Comparison of ENCODE assay signal across 9 cellular contexts in genomic region chr19:49210108-49210900, GRCh38. TPM values are rescaled to one million over a fixed set of nuclear protein-coding genes. Genes with fewer than 3 reads are reported as not detected.
DNase-seq lines count a peak whose midpoint lies in the region; ATAC-seq and TF ChIP-seq lines count a peak whose summit lies in the region.
"Had no signal": no experiment of that assay in that cellular context is flagged by ENCODE, and none has a peak within 500 bp of the region (broad histone marks: within the 10 kb centered on the region; RNA-seq: fewer than 3 reads in every experiment).

No MANE protein-coding gene starts in this region.

- H3K27me3 ChIP-seq in sigmoid colon (no peaks in the 10 kb centered on the region), PC-9 (ENCODE audit: insufficient read depth, low read depth) (no peaks in the 10 kb centered on the region)
- H3K27me3 ChIP-seq: SJSA1 had no signal

- CTCF ChIA-PET in HEK293 (lab: Yijun Ruan, JAX) (interaction anchor here (2.7 to 10.4 kb wide), 4 partner anchors 13 to 136 kb away, joined by 16 to 113 read pairs (median 94); partner anchors contain the start of gene KCNA7), PC-9 (lab: Charles Lee) (interaction anchor here (0.6 to 0.7 kb wide), 2 partner anchors 10 to 14 kb away, joined by 4 to 8 read pairs; no protein-coding TSS in a partner anchor)

- POLR2A ChIA-PET in HEK293 (lab: Yijun Ruan, JAX), result interaction anchor here (0.6 kb wide), 1 partner anchor 119 kb away, joined by 6 read pairs; no protein-coding TSS in a partner anchor
- POLR2A ChIA-PET in PC-9 (lab: Charles Lee; ENCODE audit: unreplicated experiment), result no interaction called here

- peak; percentile 67 for DNase-seq in activated CD8-positive, alpha-beta memory T cell treated with anti-CD3 and anti-CD28 coated beads for 24 hours
- peak; percentile 47 for DNase-seq in left cardiac atrium
- peak; percentile 84 for DNase-seq in sigmoid colon
- DNase-seq in UCSD-AML1 (lab: John Stamatoyannopoulos, UW; ENCODE audit: unreplicated experiment), result no peak
- DNase-seq in PC-9, result no peak

- H3K27ac ChIP-seq in HEK293 (ENCODE audit: extremely low read depth, low read depth, low read length), result no peak overlapping the region
- H3K27ac ChIP-seq in sigmoid colon, result peak overlapping the region in 3 of 4 donors; percentile 27 to 86 (median 45)
- H3K27ac ChIP-seq in PC-9, result no peak overlapping the region
- H3K27ac ChIP-seq: SJSA1 had no signal

- no peaks in the 10 kb centered on the region for H3K79me2 ChIP-seq in PC-9 (ENCODE audit: low read depth)

- H3K9me3 ChIP-seq in HEK293 (ENCODE audit: control insufficient read depth, insufficient read depth, low read depth, low read length), result no peaks in the 10 kb centered on the region
- H3K9me3 ChIP-seq in sigmoid colon, result no peaks in the 10 kb centered on the region
- H3K9me3 ChIP-seq in PC-9 (ENCODE audit: insufficient read depth, low read depth), result no peaks in the 10 kb centered on the region
- H3K9me3 ChIP-seq: SJSA1 had no signal

- TF ChIP-seq POLR2A in sigmoid colon (IDR thresholded peaks at IDR 0.05), result no peak

- no peak overlapping the region for H3K4me2 ChIP-seq in PC-9

- H3K4me1 ChIP-seq in HEK293 (ENCODE audit: control insufficient read depth, insufficient read depth, low read length), result peaks cover 6% of the 10 kb centered on the region; the same call in 1 of the 2 replicates
- peaks cover 0 to 18% (median 6%) of the 10 kb centered on the region in 4 donors for H3K4me1 ChIP-seq in sigmoid colon
- H3K4me1 ChIP-seq in PC-9 (replicated peaks; ENCODE audit: insufficient read depth), result peaks cover 15% of the 10 kb centered on the region

- WGBS in sigmoid colon, 2 donors, result 53 to 80% methylated on average over 50 of the region's 50 CpGs

- TF ChIP-seq CTCF in HEK293 (tag by site-specific recombination; IDR thresholded peaks at IDR 0.05) (no peak), sigmoid colon (IDR thresholded peaks at IDR 0.05) (no peak), PC-9 (conservative IDR thresholded peaks at IDR 0.05) (no peak)

- no peak for TF ChIP-seq EP300 in sigmoid colon (IDR thresholded peaks at IDR 0.05)

- H3K36me3 ChIP-seq in HEK293 (ENCODE audit: control insufficient read depth in 2 of 2, insufficient read depth in 1 of 2, low read length in 2 of 2), result peaks cover 0 to 6% of the 10 kb centered on the region in 2 experiments; a peak in 2 of 3 replicates
- peaks cover 0 to 7% (median 3%) of the 10 kb centered on the region in 4 donors for H3K36me3 ChIP-seq in sigmoid colon
- H3K36me3 ChIP-seq in PC-9 (ENCODE audit: low read depth), result no peaks in the 10 kb centered on the region

- no peaks in the 10 kb centered on the region for H3K9me2 ChIP-seq in PC-9 (ENCODE audit: insufficient read depth)

- H3K4me3 ChIP-seq in HEK293 (ENCODE audit: low read depth, low read length) (no peak overlapping the region), sigmoid colon (peak overlapping the region; percentile 19 to 45 (median 30)), PC-9 (no peak overlapping the region)
- H3K4me3 ChIP-seq: SJSA1 had no signal

- no peaks in the 10 kb centered on the region for H4K20me1 ChIP-seq in PC-9 (ENCODE audit: insufficient read depth)

- BruUV-seq in PC-9 (replicated peaks; lab: Mats Ljungman, UMichigan), result no TSS peak

- intact Hi-C loops in left cardiac atrium (cut with DNase I), result no loop called here
- intact Hi-C loops in sigmoid colon (cut with DNase I), result no loop called here
- intact Hi-C loops in PC-9 (cut with micrococcal nuclease; ENCODE audit: unreplicated experiment), result no loop called here

- peak; percentile 28 to 59 for ATAC-seq in left cardiac atrium
- ATAC-seq in HG03039 (IDR thresholded peaks at IDR 0.05; ENCODE audit: unreplicated experiment), result no peak
- ATAC-seq in HG03460 (IDR thresholded peaks at IDR 0.05; ENCODE audit: unreplicated experiment), result no peak

- peaks cover 63% of the 10 kb centered on the region for H3F3A ChIP-seq in PC-9 (ENCODE audit: insufficient read depth, low read depth)

- H2AFZ ChIP-seq in PC-9, result no peak overlapping the region

TF ChIP-seq in HEK293, 187 proteins besides CTCF, POLR2A, EP300 and RAD21:
- no peak for TF ChIP-seq ZNF2 (tag by site-specific recombination; IDR thresholded peaks at IDR 0.05)
- peak; percentile 66; the same call in 1 of the 2 replicates for TF ChIP-seq BCL11B (tag by site-specific recombination; IDR thresholded peaks at IDR 0.05; ENCODE audit: low read depth)
- no peak for TF ChIP-seq ZNF513 (tag by site-specific recombination; IDR thresholded peaks at IDR 0.05)
- 0 out of 2 replicates have a peak, but pooled peaks have one; percentile 36 for TF ChIP-seq BCL11A (tag by site-specific recombination; IDR thresholded peaks at IDR 0.05; ENCODE audit: low read depth)
- peak; percentile 75 for TF ChIP-seq KLF1 (tag by site-specific recombination; IDR thresholded peaks at IDR 0.05)
- no peak for TF ChIP-seq MEIS1 (CRISPR knock-in tag; IDR thresholded peaks at IDR 0.05; ENCODE audit: borderline replicate concordance)
- peak; percentile 59; the same call in 1 of the 2 replicates for TF ChIP-seq KLF8 (tag by site-specific recombination; IDR thresholded peaks at IDR 0.05)
- 0 out of 2 replicates have a peak, but pooled peaks have one; percentile 26 for TF ChIP-seq ZNF335 (tag by site-specific recombination; conservative IDR thresholded peaks at IDR 0.05)
- TF ChIP-seq SP3 (tag by site-specific recombination; IDR thresholded peaks at IDR 0.05), result peak; percentile 51
- TF ChIP-seq ZNF558 (tag by site-specific recombination; IDR thresholded peaks at IDR 0.05), result no peak
- TF ChIP-seq ZSCAN16 (tag by site-specific recombination; IDR thresholded peaks at IDR 0.05), result no peak
- TF ChIP-seq ZNF549 (tag by site-specific recombination; IDR thresholded peaks at IDR 0.05), result no peak
- no peak for TF ChIP-seq ZFHX2 (tag by site-specific recombination; conservative IDR thresholded peaks at IDR 0.05)
- no peak for TF ChIP-seq ZNF776 (tag by site-specific recombination; IDR thresholded peaks at IDR 0.05; ENCODE audit: borderline replicate concordance)
- TF ChIP-seq ZNF37A (tag by site-specific recombination; IDR thresholded peaks at IDR 0.05), result no peak
- no peak for TF ChIP-seq HOXC10 (CRISPR knock-in tag; IDR thresholded peaks at IDR 0.05)
- TF ChIP-seq ZNF623 (tag by site-specific recombination; IDR thresholded peaks at IDR 0.05), result no peak
- TF ChIP-seq ZNF837 (tag by site-specific recombination; IDR thresholded peaks at IDR 0.05), result no peak
- no peak for TF ChIP-seq KLF10 (tag by site-specific recombination; IDR thresholded peaks at IDR 0.05)
- TF ChIP-seq ZNF704 (tag by site-specific recombination; IDR thresholded peaks at IDR 0.05), result no peak
- no peak for TF ChIP-seq ZNF169 (tag by site-specific recombination; IDR thresholded peaks at IDR 0.05)
- TF ChIP-seq ZNF211 (tag by site-specific recombination; IDR thresholded peaks at IDR 0.05; ENCODE audit: low read depth), result no peak
- TF ChIP-seq GLI4 (tag by site-specific recombination; IDR thresholded peaks at IDR 0.05), result no peak
- no peak for TF ChIP-seq ZBTB1 (tag by site-specific recombination; IDR thresholded peaks at IDR 0.05)

RNA-seq across cellular contexts. Expression of gene TRPM4, which starts 52.7 kb away (rescaled TPM):
- 10 to 100 TPM; 24.4 to 30.6 TPM for total RNA-seq in left cardiac atrium
- total RNA-seq in sigmoid colon, result 10 to 100 TPM in 3 of 4 donors, 1 to 10 TPM in 1; 7.9 to 18.0 (median 12.5) TPM
- polyA plus RNA-seq in sigmoid colon, result 100 to 1,000 TPM in 1 of 3 donors, 10 to 100 TPM in 2; 40.5 to 166 (median 40.8) TPM
- 43.8 and 62.3 TPM in 2 replicates for total RNA-seq in PC-9 (2021)

RNA-seq across cellular contexts. Expression of gene HRC, which starts 55.1 kb away (rescaled TPM):
- total RNA-seq in left cardiac atrium, result 100 to 1,000 TPM; 480 to 499 TPM
- total RNA-seq in sigmoid colon, result 1 to 10 TPM in 1 of 4 donors, under 1 TPM in 3; 0.16 to 1.1 (median 0.69) TPM
- polyA plus RNA-seq in sigmoid colon, result 1 to 10 TPM in 2 of 3 donors, under 1 TPM in 1; 0.46 to 6.6 (median 1.7) TPM
- total RNA-seq in PC-9 (2021), result 0.50 TPM in 1 of 2 replicates, not detected in the other
- total RNA-seq: SJSA1 had no signal

Comparison
In these comparisons a context has a peak if more than half of its experiments do, and no peak if none do; other contexts are left out.
1. H3K27ac ChIP-seq: peak in sigmoid colon (3 of 4); none in HEK293 (single experiment) and PC-9 (single experiment).
2. H3K4me3 ChIP-seq: peak in sigmoid colon (4 of 4); none in HEK293 (single experiment) and PC-9 (single experiment).
3. DNase-seq: peak in activated CD8-positive, alpha-beta memory T cell treated with anti-CD3 and anti-CD28 coated beads for 24 hours (single experiment), left cardiac atrium (single experiment) and sigmoid colon (single experiment); none in UCSD-AML1 (single experiment) and PC-9 (0 of 2).
4. ATAC-seq: peak in left cardiac atrium (2 of 2); none in HG03039 (single experiment) and HG03460 (single experiment).
5. RNA of gene HRC, which starts 55.1 kb away (total RNA-seq): 480 to 499 TPM in left cardiac atrium; 0.16 to 1.1 TPM in sigmoid colon and 0.50 TPM in PC-9; every median in the first group is over 100 times any median in the second.